8 cellular contexts compared by ENCODE assay signal in the genomic region with DNA sequence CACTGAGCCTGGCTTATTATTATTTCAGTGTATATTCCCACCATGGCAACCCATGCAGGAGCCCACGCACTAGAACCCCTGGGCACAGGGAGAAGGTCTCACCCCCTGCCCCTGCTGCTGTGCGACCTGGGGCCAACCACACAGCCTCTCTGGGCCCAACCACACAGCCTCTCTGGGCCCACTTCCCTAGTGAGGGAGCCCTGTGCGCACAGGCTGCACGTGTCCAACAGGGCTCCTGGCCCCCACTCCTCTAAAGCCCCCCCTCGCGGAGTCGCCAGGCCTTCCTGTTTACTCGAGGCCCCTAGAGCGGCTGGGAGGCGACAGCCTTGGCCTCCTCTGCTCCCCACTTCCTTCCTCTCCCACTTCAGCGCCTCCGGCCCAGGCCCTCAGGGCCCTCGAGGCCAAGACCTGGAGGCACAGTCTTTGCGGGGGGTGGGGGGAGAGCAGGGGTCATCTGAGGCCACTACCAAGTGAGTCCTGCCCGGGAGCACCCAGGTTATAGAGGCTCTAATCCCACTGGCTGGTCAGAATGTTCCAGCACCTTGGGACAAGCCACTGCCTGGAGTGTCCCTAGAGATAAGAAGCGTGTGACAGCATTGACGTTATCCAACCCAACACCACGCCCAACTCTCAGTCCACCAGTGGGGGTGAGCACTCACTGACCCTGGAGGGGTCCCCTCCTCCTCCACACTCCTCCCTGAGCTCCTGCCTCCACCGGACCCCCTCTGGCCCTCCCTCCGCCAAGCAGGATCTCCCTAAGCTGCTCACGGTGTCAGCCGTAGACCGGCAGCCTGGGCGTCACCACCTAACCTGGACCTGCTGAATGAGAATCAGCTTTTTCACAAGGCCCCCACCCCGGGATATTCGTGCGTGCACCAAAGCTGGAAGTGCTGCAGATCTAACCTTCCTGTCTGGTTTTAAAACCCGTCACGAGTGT. TPM values are rescaled to one million over a fixed set of nuclear protein-coding genes. Genes with fewer than 3 reads are reported as not detected.
DNase-seq lines count a peak whose midpoint lies in the region; ATAC-seq, FAIRE-seq and TF ChIP-seq lines count a peak whose summit lies in the region.

No MANE protein-coding gene starts in this region.

- H3K4me1 ChIP-seq in kidney (ENCODE audit: control insufficient read depth in 1 of 2, insufficient read depth in 1 of 2, low read depth in 1 of 2, low read length in 2 of 2): peaks cover 4 to 40% of the 10 kb centered on the region in 2 donors

- no peak for FAIRE-seq in kidney (lab: Jason Lieb, UNC)

- ATAC-seq in HG03469 (IDR thresholded peaks at IDR 0.05; ENCODE audit: unreplicated experiment): no peak

- no peaks in the 10 kb centered on the region for H3K36me3 ChIP-seq in kidney (ENCODE audit: control insufficient read depth in 1 of 2, insufficient read depth in 2 of 2, low read length in 2 of 2)

- H3K9me3 ChIP-seq in kidney (ENCODE audit: control insufficient read depth in 1 of 2, low read length in 2 of 2): no peaks in the 10 kb centered on the region

- H3K9ac ChIP-seq in kidney (ENCODE audit: low read length in 2 of 2): peak overlapping the region in 1 of 2 donors; percentile 47

- H3K27ac ChIP-seq in kidney (ENCODE audit: low read depth in 2 of 2, low read length in 2 of 2): peak overlapping the region; percentile 76 to 90

- DNase-seq in MV-4-11 (lab: John Stamatoyannopoulos, UW) (peak; percentile 84), kidney (peak; percentile 94), HK-2 (ENCODE audit: unreplicated experiment) (no peak), SW480 (ENCODE audit: low spot score) (no peak), amniotic stem cell (lab: John Stamatoyannopoulos, UW) (no peak)
- peak; percentile 25 for DNase-seq in activated T-helper 9 cell treated with anti-CD3 and anti-CD28 coated beads, Interleukin-2, amount 50 U/mL, for 16 hours (ENCODE audit: low read depth)
- peak; percentile 52 for DNase-seq in stimulated activated CD8-positive, alpha-beta memory T cell treated with anti-CD3 and anti-CD28 coated beads, Interleukin-4, amount 100 ng/mL, for 48 hours

- no peak for TF ChIP-seq CTCF in kidney (IDR thresholded peaks at IDR 0.05; ENCODE audit: borderline replicate concordance, extremely low read depth, insufficient read depth)

- no peak overlapping the region for H3K4me3 ChIP-seq in kidney (ENCODE audit: low read length in 2 of 2)

- intact Hi-C loops in kidney (cut with DNase I): no loop called here

RNA-seq across cellular contexts. Expression of gene ENG, which starts 7.9 kb away (rescaled TPM):
- total RNA-seq in kidney: 135 TPM
- polyA plus RNA-seq in kidney (ENCODE audit: insufficient read depth, low read depth, low replicate concordance): 158 TPM

RNA-seq across cellular contexts. Expression of gene AK1, which starts 15.1 kb away (rescaled TPM):
- total RNA-seq in kidney: 77.9 TPM
- polyA plus RNA-seq in kidney (ENCODE audit: insufficient read depth, low read depth, low replicate concordance): 185 TPM

RNA-seq across cellular contexts. Expression of gene ST6GALNAC6, which starts 37.1 kb away (rescaled TPM):
- total RNA-seq in kidney: 74.6 TPM
- polyA plus RNA-seq in kidney (ENCODE audit: insufficient read depth, low read depth, low replicate concordance): 75.0 TPM

RNA-seq across cellular contexts. Expression of gene ST6GALNAC4, which starts 54.5 kb away (rescaled TPM):
- 31.4 TPM for total RNA-seq in kidney
- polyA plus RNA-seq in kidney (ENCODE audit: insufficient read depth, low read depth, low replicate concordance): 31.6 TPM

RNA-seq across cellular contexts. Expression of gene FPGS, which starts 59.7 kb away (rescaled TPM):
- total RNA-seq in kidney: 77.2 TPM
- 44.0 TPM for polyA plus RNA-seq in kidney (ENCODE audit: insufficient read depth, low read depth, low replicate concordance)

Comparison
In these comparisons a context has a peak if more than half of its experiments do, and no peak if none do; other contexts are left out.
1. DNase-seq: peak in MV-4-11 (single experiment), activated T-helper 9 cell treated with anti-CD3 and anti-CD28 coated beads, Interleukin-2, amount 50 U/mL, for 16 hours (single experiment), kidney (single experiment) and stimulated activated CD8-positive, alpha-beta memory T cell treated with anti-CD3 and anti-CD28 coated beads, Interleukin-4, amount 100 ng/mL, for 48 hours (single experiment); none in HK-2 (single experiment), SW480 (single experiment) and amniotic stem cell (single experiment).